In genomic region chr12:55963760-55964159, GRCh38 we compare ENCODE assay signal across 2 cellular contexts.
TF ChIP-seq lines count a peak whose summit lies in the region.

No MANE protein-coding gene starts in this region.

TF ChIP-seq in GM23338, 12 proteins besides CTCF, POLR2A, EP300 and RAD21:
- no peak for TF ChIP-seq ETS1 (IDR thresholded peaks at IDR 0.05)
- no peak for TF ChIP-seq ZNF114 (CRISPR knock-in tag; IDR thresholded peaks at IDR 0.05)
- TF ChIP-seq REST (IDR thresholded peaks at IDR 0.05; ENCODE audit: unreplicated experiment), result no peak
- no peak for TF ChIP-seq JUNB (IDR thresholded peaks at IDR 0.05; ENCODE audit: unreplicated experiment)
- no peak for TF ChIP-seq CREB1 (CRISPR knock-in tag; IDR thresholded peaks at IDR 0.05; ENCODE audit: low read depth)
- TF ChIP-seq EZH2phosphoT487 (IDR thresholded peaks at IDR 0.05; ENCODE audit: unreplicated experiment), result no peak
- TF ChIP-seq NANOG (IDR thresholded peaks at IDR 0.05; ENCODE audit: borderline replicate concordance), result no peak
- TF ChIP-seq ZNF462 (CRISPR knock-in tag; IDR thresholded peaks at IDR 0.05), result no peak
- no peak for TF ChIP-seq ZNF331 (CRISPR knock-in tag; IDR thresholded peaks at IDR 0.05; ENCODE audit: low read depth)
- TF ChIP-seq POLR2AphosphoS5 (IDR thresholded peaks at IDR 0.05; ENCODE audit: low read depth), result no peak
- TF ChIP-seq STAT1 (IDR thresholded peaks at IDR 0.05; ENCODE audit: unreplicated experiment), result no peak
- no peak for TF ChIP-seq EZH2 (IDR thresholded peaks at IDR 0.05; ENCODE audit: low read depth, unreplicated experiment)

TF ChIP-seq in IMR-90, 13 proteins besides CTCF, POLR2A, EP300 and RAD21:
- TF ChIP-seq RFX5 (IDR thresholded peaks at IDR 0.05; ENCODE audit: low read depth, low read length) (no peak), CHD1 (IDR thresholded peaks at IDR 0.05; ENCODE audit: low read depth, low read length) (no peak), RCOR1 (IDR thresholded peaks at IDR 0.05; ENCODE audit: insufficient replicate concordance, low read length) (no peak), CEBPB (IDR thresholded peaks at IDR 0.05; ENCODE audit: low read depth, low read length) (no peak), BHLHE40 (IDR thresholded peaks at IDR 0.05; ENCODE audit: low read depth, low read length) (no peak), ELK1 (IDR thresholded peaks at IDR 0.05; ENCODE audit: borderline replicate concordance, low read depth, low read length) (no peak), NFE2L2 (IDR thresholded peaks at IDR 0.05; ENCODE audit: low read depth, low read length) (no peak), MXI1 (IDR thresholded peaks at IDR 0.05; ENCODE audit: borderline replicate concordance, low read depth, low read length) (no peak), FOS (IDR thresholded peaks at IDR 0.05; ENCODE audit: low read depth, low read length) (no peak), MAZ (IDR thresholded peaks at IDR 0.05; ENCODE audit: borderline replicate concordance, low read depth, low read length) (no peak), MAFK (IDR thresholded peaks at IDR 0.05; ENCODE audit: low read depth, low read length) (no peak)
